In genomic region chr10:87751274-87751673, GRCh38 we compare ENCODE assay signal across 33 cellular contexts.
"Had no signal": no experiment of that assay in that cellular context is flagged by ENCODE, and none has a peak within 500 bp of the region (broad histone marks: within the 10 kb centered on the region; RNA-seq: fewer than 3 reads in every experiment).

No MANE protein-coding gene starts in this region.

- ATAC-seq: PC-3 had no signal

- H3K27ac ChIP-seq: ascending aorta, Peyer's patch, SJSA1, VCaP had no signal

- H3K9me3 ChIP-seq: ascending aorta, Peyer's patch, SJSA1 had no signal

- DNase-seq: activated B cell treated with CpG ODN at 0.5 μM for 24 hours; activated CD4-positive, alpha-beta memory T cell treated with anti-CD3 and anti-CD28 coated beads for 36 hours; activated CD4-positive, alpha-beta T cell treated with anti-CD3 and anti-CD28 coated beads for 4 hours; activated CD4-positive, alpha-beta T cell treated with anti-CD3 and anti-CD28 coated beads, Interleukin-2, amount 50 U/mL, for 1 hour; activated CD4-positive, CD25-positive, alpha-beta regulatory T cell treated with anti-CD3 and anti-CD28 coated beads, Interleukin-2, amount 50 U/mL, for 72 hours; activated CD8-positive, alpha-beta memory T cell treated with anti-CD3 and anti-CD28 coated beads, Interleukin-2, amount 50 U/mL, for 4 hours; activated gamma-delta T cell; activated naive CD4-positive, alpha-beta T cell treated with Interleukin-2 at 50 U/mL for 16 hours; activated naive CD8-positive, alpha-beta T cell treated with anti-CD3 and anti-CD28 coated beads, Interleukin-2, amount 10 ng/mL, durations not matched to agents 7 days and 5 days; activated T-cell treated with anti-CD3 and anti-CD28 coated beads for 4 hours; activated T-cell treated with anti-CD3 and anti-CD28 coated beads, Interleukin-2, amount 50 U/mL, for 48 hours; amygdala; NCI-H1105; NCI-H1417 treated with DMSO at 0.1 percent for 48 hours; NCI-H1694; NCI-H1930; NCI-H2081 treated with DMSO at 0.1 percent for 48 hours; NCI-H226; NCI-H446 treated with DMSO at 0.1 percent for 48 hours; NCI-H524; NCI-H82; PC-3; Peyer's patch; RPMI8226; SHP77 treated with DMSO at 0.1 percent for 48 hours; SW 1271; T-helper 1 cell; T-helper 2 cell; T-helper 9 cell had no signal

- H3K4me3 ChIP-seq: ascending aorta, cardiac muscle cell, Peyer's patch, SJSA1 had no signal

- H3K4me1 ChIP-seq: ascending aorta, Peyer's patch had no signal

- H3K27me3 ChIP-seq: ascending aorta, cardiac muscle cell, Peyer's patch, SJSA1 had no signal
